8 cellular contexts compared by ENCODE assay signal in genomic region chr19:1244693-1245451, GRCh38. TPM values are rescaled to one million over a fixed set of nuclear protein-coding genes. Genes with fewer than 3 reads are reported as not detected.
A peak's percentile ranks its signal among the peaks of the same experiment; 100 is the strongest.
DNase-seq lines count a peak whose midpoint lies in the region; ATAC-seq and TF ChIP-seq lines count a peak whose summit lies in the region.

No MANE protein-coding gene starts in this region.

- no peak for TF ChIP-seq CTCF in osteoblast (IDR thresholded peaks at IDR 0.05; ENCODE audit: extremely low read depth, low read depth, low read length)

- H3K4me2 ChIP-seq in osteoblast (ENCODE audit: insufficient read depth, low read length) = peak overlapping the region; percentile 64

- no peak overlapping the region for H2AFZ ChIP-seq in osteoblast (ENCODE audit: low read length)

- peak overlapping the region; percentile 48 for H3K4me3 ChIP-seq in osteoblast (ENCODE audit: insufficient read depth, low read length)

- H3K27ac ChIP-seq in osteoblast (ENCODE audit: low read depth, low read length) = peak overlapping the region; percentile 28

- peaks cover 34% of the 10 kb centered on the region for H3K4me1 ChIP-seq in osteoblast (ENCODE audit: insufficient read depth, low read length)

- H3K27me3 ChIP-seq in osteoblast (ENCODE audit: insufficient read depth, low read length) = no peaks in the 10 kb centered on the region

- peaks cover 31% of the 10 kb centered on the region for H3K79me2 ChIP-seq in osteoblast (ENCODE audit: insufficient read depth, low read length)

- no peaks in the 10 kb centered on the region for H3K36me3 ChIP-seq in osteoblast (ENCODE audit: insufficient read depth, low read length)

- ATAC-seq in esophagus mucosa = peak; percentile 19

- peaks cover 20% of the 10 kb centered on the region for H4K20me1 ChIP-seq in osteoblast (ENCODE audit: insufficient read depth, low read length)

- no peaks in the 10 kb centered on the region for H3K9me3 ChIP-seq in osteoblast (ENCODE audit: low read depth, low read length)

- DNase-seq in CD1c-positive myeloid dendritic cell (ENCODE audit: extremely low spot score) = peak; percentile 89
- peak; percentile 36 for DNase-seq in RPMI8226
- peak; percentile 93 for DNase-seq in osteoblast (ENCODE audit: insufficient read length, low spot score, missing footprints)
- no peak for DNase-seq in NCI-H1105 treated with DMSO at 0.1 percent for 48 hours (lab: John Stamatoyannopoulos, UW)
- no peak for DNase-seq in hepatic stellate cell (ENCODE audit: low spot score)
- no peak for DNase-seq in NCI-H1694 (lab: John Stamatoyannopoulos, UW)
- no peak for DNase-seq in NCI-H1105 (lab: John Stamatoyannopoulos, UW)

RNA-seq across cellular contexts. Expression of gene ATP5F1D, which starts 3.3 kb away (rescaled TPM):
- total RNA-seq in esophagus mucosa (251 TPM), osteoblast (12.4 and 13.8 TPM in 2 replicates)

RNA-seq across cellular contexts. Expression of gene MIDN, which starts 3.5 kb away (rescaled TPM):
- total RNA-seq in esophagus mucosa (99.3 TPM), osteoblast (14.4 and 19.9 TPM in 2 replicates)

RNA-seq across cellular contexts. Expression of gene CBARP, which starts 7.1 kb away (rescaled TPM):
- total RNA-seq in esophagus mucosa = 2.0 TPM
- total RNA-seq in osteoblast = 1.8 and 2.9 TPM in 2 replicates

RNA-seq across cellular contexts. Expression of gene CIRBP, which starts 24.3 kb away (rescaled TPM):
- 172 TPM for total RNA-seq in esophagus mucosa
- total RNA-seq in osteoblast = 300 and 380 TPM in 2 replicates

RNA-seq across cellular contexts. Expression of gene FAM174C, which starts 30.5 kb away (rescaled TPM):
- total RNA-seq in esophagus mucosa = 41.2 TPM
- 21.8 and 25.0 TPM in 2 replicates for total RNA-seq in osteoblast

Comparison
In these comparisons a context has a peak if more than half of its experiments do, and no peak if none do; other contexts are left out.
1. DNase-seq: peak in CD1c-positive myeloid dendritic cell (single experiment), RPMI8226 (single experiment) and osteoblast (single experiment); none in NCI-H1105 treated with DMSO at 0.1 percent for 48 hours (single experiment), hepatic stellate cell (single experiment), NCI-H1694 (single experiment) and NCI-H1105 (single experiment).
2. RNA of gene ATP5F1D, which starts 3.3 kb away (total RNA-seq): 251 TPM in esophagus mucosa (single experiment); 12.4 to 13.8 TPM in osteoblast; every median in the first group is over 10 times any median in the second.